32 cellular contexts compared by ENCODE assay signal in genomic region chr2:20914087-20914486, GRCh38.
"Had no signal": no experiment of that assay in that cellular context is flagged by ENCODE, and none has a peak within 500 bp of the region (broad histone marks: within the 10 kb centered on the region; RNA-seq: fewer than 3 reads in every experiment).

No MANE protein-coding gene starts in this region.

- DNase-seq: Kasumi-1, KG1, MG63, NCI-H1048, NCI-H1092 treated with DMSO at 0.1 percent for 48 hours, NCI-H1105 treated with DMSO at 0.1 percent for 48 hours, NCI-H1417, NCI-H1436, NCI-H146, NCI-H1694, NCI-H187, NCI-H1930, NCI-H2029 treated with DMSO at 0.1 percent for 48 hours, NCI-H2081 treated with DMSO at 0.1 percent for 48 hours, NCI-H2107, NCI-H2171, NCI-H226, NCI-H446 treated with DMSO at 0.1 percent for 48 hours, NCI-H510A, NCI-H524, NCI-H526, NCI-H69, NCI-H748 treated with DMSO at 0.1 percent for 48 hours, NCI-H82, OCI-M1, PC-3, Peyer's patch, Right ventricle myocardium superior, RPMI8226, SHP77 treated with DMSO at 0.1 percent for 48 hours, SK-N-SH had no signal

- H3K4me3 ChIP-seq: MG63, Peyer's patch, SJSA1 had no signal

- H3K4me2 ChIP-seq: SK-N-SH had no signal

- H3K4me1 ChIP-seq: Peyer's patch, SJSA1 had no signal

- H3K9me2 ChIP-seq: SK-N-SH had no signal

- H3K27ac ChIP-seq: Peyer's patch, SJSA1 had no signal

- H3K27me3 ChIP-seq: MG63, Peyer's patch, SJSA1 had no signal

- H3K9ac ChIP-seq: SK-N-SH had no signal

- H3K9me3 ChIP-seq: MG63, Peyer's patch, SJSA1, SK-N-SH had no signal

- H3K36me3 ChIP-seq: MG63, Peyer's patch, SJSA1 had no signal

- ATAC-seq: PC-3 had no signal
